Comparison of ENCODE assay signal across 7 cellular contexts in genomic region chr17:82536220-82537201, GRCh38. TPM values are rescaled to one million over a fixed set of nuclear protein-coding genes. Genes with fewer than 3 reads are reported as not detected.
DNase-seq lines count a peak whose midpoint lies in the region; ATAC-seq and TF ChIP-seq lines count a peak whose summit lies in the region.

No MANE protein-coding gene starts in this region.

- H3K14ac ChIP-seq in IMR-90 (replicated peaks; ENCODE audit: low read depth, low read length), result peak overlapping the region; percentile 66

- no TSS peak for BruUV-seq in IMR-90 (replicated peaks; lab: Mats Ljungman, UMichigan)

- no peaks in the 10 kb centered on the region for H3K27me3 ChIP-seq in IMR-90 (ENCODE audit: control insufficient read depth, insufficient read depth, low read length)
- H3K27me3 ChIP-seq in iPS-15b (ENCODE audit: control insufficient read depth, insufficient read depth, low read length), result no peaks in the 10 kb centered on the region
- H3K27me3 ChIP-seq in stomach smooth muscle (ENCODE audit: control insufficient read depth in 1 of 2, insufficient read depth in 2 of 2, low read length in 2 of 2), result no peaks in the 10 kb centered on the region

- H3K18ac ChIP-seq in IMR-90 (ENCODE audit: low read depth, low read length), result peak overlapping the region; percentile 47

- peak overlapping the region; percentile 75 for H3K9ac ChIP-seq in IMR-90 (ENCODE audit: low read depth, low read length)
- H3K9ac ChIP-seq in iPS-15b (ENCODE audit: low read depth, low read length), result peak overlapping the region; percentile 70
- H3K9ac ChIP-seq in stomach smooth muscle (ENCODE audit: low read length in 2 of 2), result peak overlapping the region; percentile 29 to 65

- H2AFZ ChIP-seq in IMR-90 (replicated peaks; ENCODE audit: low read length, poor library complexity), result no peak overlapping the region

- H2BK15ac ChIP-seq in IMR-90 (ENCODE audit: low read depth, low read length), result peak overlapping the region; percentile 16; the same call in 1 of the 3 replicates

- ATAC-seq in IMR-90 (ENCODE audit: low read depth) (peak; percentile 56), GM18502 (IDR thresholded peaks at IDR 0.05; ENCODE audit: poor library complexity, unreplicated experiment) (no peak)

- dilution Hi-C loops in IMR-90 (cut with HindIII; ENCODE audit: low sequenced_read_pairs, unreplicated experiment), result no loop called here

- peak overlapping the region; percentile 79 for H3K4me2 ChIP-seq in IMR-90 (ENCODE audit: low read depth, low read length)

- intact Hi-C loops in IMR-90 (cut with micrococcal nuclease), result no loop called here

- no peaks in the 10 kb centered on the region for H3K36me3 ChIP-seq in IMR-90 (ENCODE audit: control insufficient read depth, insufficient read depth, low read length)
- H3K36me3 ChIP-seq in iPS-15b (ENCODE audit: control insufficient read depth, insufficient read depth, low read length), result no peaks in the 10 kb centered on the region
- no peaks in the 10 kb centered on the region for H3K36me3 ChIP-seq in stomach smooth muscle (ENCODE audit: control insufficient read depth in 2 of 2, insufficient read depth in 2 of 2, low read length in 2 of 2)

- peak overlapping the region; percentile 96 for H4K5ac ChIP-seq in IMR-90 (ENCODE audit: low read depth, low read length)

- H2BK5ac ChIP-seq in IMR-90 (ENCODE audit: low read depth, low read length, poor library complexity, severe bottlenecking), result peak overlapping the region; percentile 88

- peak overlapping the region; percentile 49 for H2BK120ac ChIP-seq in IMR-90 (ENCODE audit: low read depth, low read length)

- H2BK20ac ChIP-seq in IMR-90 (ENCODE audit: low read depth, low read length), result peak overlapping the region; percentile 24

- H4K8ac ChIP-seq in IMR-90 (ENCODE audit: low read depth in 2 of 2, low read length in 2 of 2), result peak overlapping the region; percentile 17 to 64; a peak in 3 of 4 replicates

- in situ Hi-C loops in IMR-90 (cut with MboI; ENCODE audit: low sequenced_read_pairs) (no loop called here), ACHN (cut with HindIII; ENCODE audit: low pct_ligation_motif_present, low pct_unique_long_range_greater_than_20kb, low sequenced_read_pairs) (no loop called here)

- peak overlapping the region; percentile 76 for H2AK9ac ChIP-seq in IMR-90 (replicated peaks; ENCODE audit: low read depth, low read length, poor library complexity)

- H3K27ac ChIP-seq in IMR-90 (ENCODE audit: insufficient read depth, low read length) (peak overlapping the region; percentile 98), angular gyrus (ENCODE audit: low read depth, low read length) (peak overlapping the region; percentile 73), stomach smooth muscle (ENCODE audit: low read length) (peak overlapping the region; percentile 76)

- peak overlapping the region; percentile 70 for H4K91ac ChIP-seq in IMR-90 (ENCODE audit: insufficient read depth, low read depth, low read length)

- H3K4me1 ChIP-seq in IMR-90 (ENCODE audit: control insufficient read depth, insufficient read depth, low read length), result peaks cover 15% of the 10 kb centered on the region
- peaks cover 15% of the 10 kb centered on the region for H3K4me1 ChIP-seq in iPS-15b (ENCODE audit: control insufficient read depth, insufficient read depth, low read length)
- peaks cover 25% of the 10 kb centered on the region for H3K4me1 ChIP-seq in stomach smooth muscle (ENCODE audit: control insufficient read depth, insufficient read depth, low read length)

- H3K23ac ChIP-seq in IMR-90 (ENCODE audit: low read depth, low read length), result peak overlapping the region; percentile 61

- H3K4ac ChIP-seq in IMR-90 (ENCODE audit: low read depth, low read length), result peak overlapping the region; percentile 73

- no peak for TF ChIP-seq RAD21 in IMR-90 (IDR thresholded peaks at IDR 0.05; ENCODE audit: low read length)

- no peak for TF ChIP-seq POLR2A in IMR-90 (IDR thresholded peaks at IDR 0.05; ENCODE audit: low read depth, low read length)

- H4K20me1 ChIP-seq in IMR-90 (ENCODE audit: insufficient read depth, low read length), result peaks cover 86% of the 10 kb centered on the region

- H3K9me1 ChIP-seq in IMR-90 (ENCODE audit: insufficient read depth, low read length), result peaks cover 26% of the 10 kb centered on the region

- WGBS in IMR-90 (ENCODE audit: extremely low coverage in 2 of 2, insufficient read length in 1 of 2), 2 experiments, result 40% methylated on average over 1 of the region's 9 CpGs; no CpG with 5 or more reads in 1 of the 2 experiments

- POLR2A ChIA-PET in IMR-90 (lab: Charles Lee; ENCODE audit: unreplicated experiment), result interaction anchor here (0.6 kb wide), 1 partner anchor 23 kb away, joined by 6 read pairs; no protein-coding TSS in a partner anchor

- H3K56ac ChIP-seq in IMR-90 (ENCODE audit: extremely low read depth, insufficient read depth, low read length), result peak overlapping the region; percentile 8; the same call in 1 of the 2 replicates

- H3K9me3 ChIP-seq in IMR-90 (ENCODE audit: control insufficient read depth, insufficient read depth, low read length) (no peaks in the 10 kb centered on the region), iPS-15b (ENCODE audit: control insufficient read depth, insufficient read depth, low read length) (no peaks in the 10 kb centered on the region), stomach smooth muscle (ENCODE audit: control insufficient read depth in 2 of 2, low read length in 2 of 2) (no peaks in the 10 kb centered on the region)

- peak overlapping the region; percentile 56 for H2AK5ac ChIP-seq in IMR-90 (ENCODE audit: low read depth, low read length)

- DNase-seq in IMR-90, result peak; percentile 86
- DNase-seq in ACHN, result no peak
- no peak for DNase-seq in GM19238 (ENCODE audit: insufficient read length, low spot score)

- H3K4me3 ChIP-seq in IMR-90 (ENCODE audit: insufficient read depth, low read depth, low read length) (peak overlapping the region; percentile 5; the same call in 1 of the 2 replicates), iPS-15b (ENCODE audit: low read depth, low read length) (no peak overlapping the region), stomach smooth muscle (ENCODE audit: low read length in 2 of 2) (peak overlapping the region; percentile 35 to 37)

- TF ChIP-seq CTCF in IMR-90 (conservative IDR thresholded peaks at IDR 0.05; ENCODE audit: low read depth, low read length), result no peak

- H3K79me1 ChIP-seq in IMR-90 (ENCODE audit: low read depth in 1 of 2, low read length in 2 of 2), result peaks cover 25 to 90% of the 10 kb centered on the region in 2 experiments

- CTCF ChIA-PET in IMR-90 (lab: Yijun Ruan, JAX), result interaction anchor here (0.6 to 1.1 kb wide), 2 partner anchors 17 to 18 kb away, joined by 3 to 4 read pairs; partner anchors contain the start of gene FOXK2

TF ChIP-seq in IMR-90, 13 proteins besides CTCF, POLR2A, EP300 and RAD21:
- TF ChIP-seq FOS (IDR thresholded peaks at IDR 0.05; ENCODE audit: low read depth, low read length), result peak; percentile 36; the same call in 1 of the 2 replicates
- TF ChIP-seq RFX5 (IDR thresholded peaks at IDR 0.05; ENCODE audit: low read depth, low read length), result no peak
- TF ChIP-seq USF2 (IDR thresholded peaks at IDR 0.05; ENCODE audit: low read depth, low read length), result no peak
- TF ChIP-seq MXI1 (IDR thresholded peaks at IDR 0.05; ENCODE audit: borderline replicate concordance, low read depth, low read length), result no peak
- TF ChIP-seq SMC3 (IDR thresholded peaks at IDR 0.05; ENCODE audit: low read depth, low read length), result no peak
- TF ChIP-seq ELK1 (IDR thresholded peaks at IDR 0.05; ENCODE audit: borderline replicate concordance, low read depth, low read length), result no peak
- TF ChIP-seq MAZ (IDR thresholded peaks at IDR 0.05; ENCODE audit: borderline replicate concordance, low read depth, low read length), result peak; percentile 39; the same call in 1 of the 2 replicates
- no peak for TF ChIP-seq CEBPB (IDR thresholded peaks at IDR 0.05; ENCODE audit: low read depth, low read length)

RNA-seq across cellular contexts. Expression of gene FOXK2, which starts 17.0 kb away (rescaled TPM):
- total RNA-seq in IMR-90 (2012; rRNA removed), result 12.5 and 16.1 TPM in 2 replicates
- 20.0 and 23.9 TPM in 2 replicates for polyA plus RNA-seq in IMR-90 (2012; rRNA removed)
- polyA plus RNA-seq in IMR-90 (2012; cell fraction: cytosol; rRNA removed), result 9.7 and 19.5 TPM in 2 replicates
- 27.6 and 27.9 TPM in 2 replicates for polyA plus RNA-seq in IMR-90 (2012; cell fraction: nucleus; rRNA removed; ENCODE audit: low replicate concordance)
